ENCODE assay signal across 8 cellular contexts in the genomic region with DNA sequence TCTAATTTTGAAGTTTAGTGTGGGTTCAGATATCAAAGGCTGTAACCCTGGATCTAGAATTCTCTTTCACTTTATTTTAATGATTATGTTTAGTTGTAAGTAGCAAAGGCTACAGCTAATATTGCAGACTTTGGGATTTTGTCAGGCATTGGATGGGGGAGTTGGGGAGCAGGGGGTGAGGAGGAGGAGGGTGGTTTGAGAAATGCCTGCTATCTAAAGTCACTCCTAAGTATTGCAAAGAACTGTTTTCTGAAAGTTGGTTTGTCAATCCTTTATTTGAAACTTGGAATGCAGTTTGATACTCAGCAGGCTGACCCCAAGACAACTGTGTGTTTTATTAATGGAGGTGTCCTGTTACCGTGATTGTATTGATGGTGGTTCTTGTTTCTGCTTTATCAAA. TPM values are rescaled to one million over a fixed set of nuclear protein-coding genes. Genes with fewer than 3 reads are reported as not detected.
A peak's percentile ranks its signal among the peaks of the same experiment; 100 is the strongest.
DNase-seq lines count a peak whose midpoint lies in the region; ATAC-seq and TF ChIP-seq lines count a peak whose summit lies in the region.

No MANE protein-coding gene starts in this region.

- peaks cover 19% of the 10 kb centered on the region for H3K4me1 ChIP-seq in CD4-positive, CD25-positive, alpha-beta regulatory T cell (ENCODE audit: control insufficient read depth, insufficient read depth, low read length, poor library complexity, severe bottlenecking)

- H3K27ac Mint-ChIP-seq in CD4-positive, CD25-positive, alpha-beta regulatory T cell, result peak overlapping the region in 2 of 3 donors; percentile 82 to 96
- peak overlapping the region; percentile 29 to 99 (median 96) for H3K27ac Mint-ChIP-seq in nephron

- no peaks in the 10 kb centered on the region for H3K27me3 Mint-ChIP-seq in CD4-positive, CD25-positive, alpha-beta regulatory T cell
- H3K27me3 Mint-ChIP-seq in nephron (ENCODE audit: low read depth), result no peaks in the 10 kb centered on the region

- TF ChIP-seq CTCF in LNCaP clone FGC (IDR thresholded peaks at IDR 0.05; ENCODE audit: control insufficient read depth, extremely low read depth, insufficient read depth) (no peak), dorsolateral prefrontal cortex (IDR thresholded peaks at IDR 0.05 in 54 of 56, conservative IDR thresholded peaks at IDR 0.05 in 2 of 56; ENCODE audit: low read depth in 1 of 56, partially characterized antibody in 56 of 56) (no peak), nephron (IDR thresholded peaks at IDR 0.05; ENCODE audit: unreplicated experiment in 3 of 3) (no peak)

- intact Hi-C loops in dorsolateral prefrontal cortex (cut with DNase I), result loop anchor here (2.0 to 10.0 kb wide), 3 partner anchors 147 to 321 kb away; partner anchors contain the start of genes SIPA1L2 (in 2 of the 2) and MAP10 (in 1 of the 2)

- H3K9me3 ChIP-seq in CD4-positive, CD25-positive, alpha-beta regulatory T cell (ENCODE audit: control insufficient read depth in 2 of 2, low read length in 2 of 2), result no peaks in the 10 kb centered on the region

- H3K36me3 Mint-ChIP-seq in CD4-positive, CD25-positive, alpha-beta regulatory T cell, result peaks cover 14% of the 10 kb centered on the region
- H3K36me3 Mint-ChIP-seq in nephron (ENCODE audit: low read depth), result peaks cover 13% of the 10 kb centered on the region

- peak overlapping the region; percentile 85 for H3K4me3 ChIP-seq in CD4-positive, CD25-positive, alpha-beta regulatory T cell (ENCODE audit: low read depth, low read length)
- H3K4me3 ChIP-seq in LNCaP clone FGC (ENCODE audit: low read depth, low read length) (peak overlapping the region; percentile 79), dorsolateral prefrontal cortex (peak overlapping the region in 57 of 59 donors; percentile 71 to 100 (median 94))

- H3K9me3 Mint-ChIP-seq in CD4-positive, CD25-positive, alpha-beta regulatory T cell, result no peaks in the 10 kb centered on the region
- H3K9me3 Mint-ChIP-seq in nephron, result no peaks in the 10 kb centered on the region

- no peak overlapping the region for H3K27ac ChIP-seq in CD4-positive, CD25-positive, alpha-beta regulatory T cell (ENCODE audit: insufficient read depth, low read length, poor library complexity, severe bottlenecking)
- H3K27ac ChIP-seq in dorsolateral prefrontal cortex, result peak overlapping the region in 3 of 59 donors; percentile 89 to 91 (median 90)

- no peaks in the 10 kb centered on the region for H3K27me3 ChIP-seq in CD4-positive, CD25-positive, alpha-beta regulatory T cell (ENCODE audit: control insufficient read depth, insufficient read depth, low read length)
- no peaks in the 10 kb centered on the region for H3K27me3 ChIP-seq in dorsolateral prefrontal cortex

- no peak for ATAC-seq in CD4-positive, CD25-positive, alpha-beta regulatory T cell (ENCODE audit: low read depth in 2 of 2)
- ATAC-seq in HG03196 (IDR thresholded peaks at IDR 0.05; ENCODE audit: unreplicated experiment), result no peak

- DNase-seq in CD4-positive, CD25-positive, alpha-beta regulatory T cell, result no peak
- DNase-seq in LNCaP clone FGC (ENCODE audit: low read depth) (no peak), dorsolateral prefrontal cortex (no peak), UCSD-AML1 (lab: John Stamatoyannopoulos, UW; ENCODE audit: unreplicated experiment) (no peak), COLO668 (lab: John Stamatoyannopoulos, UW; ENCODE audit: unreplicated experiment) (no peak), AG08395 (ENCODE audit: low spot score) (no peak)

- peak overlapping the region; percentile 91 to 98 (median 96) for H3K4me3 Mint-ChIP-seq in CD4-positive, CD25-positive, alpha-beta regulatory T cell
- H3K4me3 Mint-ChIP-seq in nephron, result peak overlapping the region; percentile 97 to 99 (median 98)

- H3K4me1 Mint-ChIP-seq in CD4-positive, CD25-positive, alpha-beta regulatory T cell, result peaks cover 11 to 47% (median 29%) of the 10 kb centered on the region in 4 donors
- peaks cover 47% of the 10 kb centered on the region for H3K4me1 Mint-ChIP-seq in nephron

- H3K36me3 ChIP-seq in CD4-positive, CD25-positive, alpha-beta regulatory T cell (ENCODE audit: control insufficient read depth, insufficient read depth, low read length), result peaks cover 6% of the 10 kb centered on the region

RNA-seq across cellular contexts. Expression of gene NTPCR, which starts 1.2 kb away (rescaled TPM):
- total RNA-seq in CD4-positive, CD25-positive, alpha-beta regulatory T cell, result 12.4 TPM
- polyA plus RNA-seq in CD4-positive, CD25-positive, alpha-beta regulatory T cell, result 10 to 100 TPM; 22.3 to 72.0 (median 47.8) TPM
- total RNA-seq in dorsolateral prefrontal cortex, result 10 to 100 TPM; 39.5 to 83.5 (median 61.4) TPM
